8 cellular contexts compared by ENCODE assay signal in genomic region chr3:141795719-141796435, GRCh38.
DNase-seq lines count a peak whose midpoint lies in the region; ATAC-seq, FAIRE-seq and TF ChIP-seq lines count a peak whose summit lies in the region.

No MANE protein-coding gene starts in this region.

- in situ Hi-C loops in astrocyte of the spinal cord (cut with HindIII; ENCODE audit: low sequenced_read_pairs) = no loop called here

- peak; percentile 62 for FAIRE-seq in GM19239 (lab: Jason Lieb, UNC)

- no peak overlapping the region for H3K4me3 ChIP-seq in astrocyte of the spinal cord (ENCODE audit: low read depth, low read length)

- ATAC-seq in HG03565 (IDR thresholded peaks at IDR 0.05; ENCODE audit: unreplicated experiment) (no peak), GM19463 (IDR thresholded peaks at IDR 0.05; ENCODE audit: unreplicated experiment) (no peak)

- peak overlapping the region; percentile 22 to 88 (median 40) for H3K4me3 Mint-ChIP-seq in nephron

- no peaks in the 10 kb centered on the region for H3K27me3 Mint-ChIP-seq in nephron (ENCODE audit: low read depth)

- peaks cover 52% of the 10 kb centered on the region for H3K4me1 Mint-ChIP-seq in nephron

- DNase-seq in GM19239 (ENCODE audit: insufficient read length, low spot score) = no peak
- peak; percentile 84 for DNase-seq in NOMO-1 treated with dmso at 0.1 percent for 144 hours (lab: John Stamatoyannopoulos, UW; ENCODE audit: unreplicated experiment)
- peak; percentile 18 for DNase-seq in astrocyte of the spinal cord (ENCODE audit: low read depth, low spot score)
- no peak for DNase-seq in COLO829 (ENCODE audit: low spot score)
- no peak for DNase-seq in NCI-H2029 (lab: John Stamatoyannopoulos, UW)

- H3K9me3 Mint-ChIP-seq in nephron = peaks cover 10% of the 10 kb centered on the region

- peak overlapping the region; percentile 98 to 99 (median 99) for H3K27ac Mint-ChIP-seq in nephron

- no peaks in the 10 kb centered on the region for H3K36me3 Mint-ChIP-seq in nephron (ENCODE audit: low read depth)

- TF ChIP-seq CTCF in astrocyte of the spinal cord (IDR thresholded peaks at IDR 0.05; ENCODE audit: low read depth, low read length) (no peak), nephron (IDR thresholded peaks at IDR 0.05; ENCODE audit: unreplicated experiment in 3 of 3) (no peak)

Comparison
In these comparisons a context has a peak if more than half of its experiments do, and no peak if none do; other contexts are left out.
1. DNase-seq: peak in NOMO-1 treated with dmso at 0.1 percent for 144 hours (single experiment) and astrocyte of the spinal cord (single experiment); none in GM19239 (single experiment), COLO829 (single experiment) and NCI-H2029 (single experiment).